In genomic region chr2:55707751-55708150, GRCh38 we compare ENCODE assay signal across 20 cellular contexts.
"Had no signal": no experiment of that assay in that cellular context is flagged by ENCODE, and none has a peak within 500 bp of the region (broad histone marks: within the 10 kb centered on the region; RNA-seq: fewer than 3 reads in every experiment).

No MANE protein-coding gene starts in this region.

- H3K27me3 ChIP-seq: adrenal gland, ovary, tibial nerve, uterus had no signal

- ATAC-seq: effector memory CD8-positive, alpha-beta T cell; mucosa of descending colon; stimulated activated naive B cell treated with anti-CD40 and anti-IgM and Interleukin-4, amounts not matched to agents 10 μg/mL and 1 μg/mL and 100 μg/mL, for 72 hours had no signal

- DNase-seq: activated CD4-positive, alpha-beta T cell treated with anti-CD3 and anti-CD28 coated beads for 1 hour; activated CD8-positive, alpha-beta memory T cell treated with anti-CD3 and anti-CD28 coated beads for 24 hours; activated CD8-positive, alpha-beta memory T cell treated with anti-CD3 and anti-CD28 coated beads, Interleukin-2, amount 50 U/mL, for 48 hours; activated effector memory CD4-positive, alpha-beta T cell treated with anti-CD3 and anti-CD28 coated beads, Interleukin-2, amount 50 U/mL, for 16 hours; activated T-cell treated with anti-CD3 and anti-CD28 coated beads, Interleukin-2, amount 50 U/mL, for 48 hours; adrenal gland; effector memory CD8-positive, alpha-beta T cell; glutamatergic neuron; kidney; left ventricle myocardium inferior; mammary epithelial cell; mucosa of descending colon; naive B cell; ovary; spleen; stimulated activated naive B cell treated with anti-CD40 and anti-IgM and Interleukin-4, amounts not matched to agents 10 μg/mL and 1 μg/mL and 100 μg/mL, for 72 hours; SW 1271; uterus; WERI-Rb-1 had no signal

- H3K4me3 ChIP-seq: adrenal gland, left ventricle myocardium inferior, mucosa of descending colon, ovary, spleen, tibial nerve, uterus had no signal

- H3K4me1 ChIP-seq: adrenal gland, left ventricle myocardium inferior, spleen, uterus had no signal

- H3K9me3 ChIP-seq: adrenal gland, left ventricle myocardium inferior, mucosa of descending colon, ovary, spleen, tibial nerve, uterus had no signal

- H3K27ac ChIP-seq: adrenal gland, left ventricle myocardium inferior, ovary, spleen, uterus, WERI-Rb-1 had no signal

- H3K36me3 ChIP-seq: adrenal gland, left ventricle myocardium inferior, ovary, spleen, tibial nerve, uterus, WERI-Rb-1 had no signal
